ENCODE assay signal across 22 cellular contexts in the genomic region with DNA sequence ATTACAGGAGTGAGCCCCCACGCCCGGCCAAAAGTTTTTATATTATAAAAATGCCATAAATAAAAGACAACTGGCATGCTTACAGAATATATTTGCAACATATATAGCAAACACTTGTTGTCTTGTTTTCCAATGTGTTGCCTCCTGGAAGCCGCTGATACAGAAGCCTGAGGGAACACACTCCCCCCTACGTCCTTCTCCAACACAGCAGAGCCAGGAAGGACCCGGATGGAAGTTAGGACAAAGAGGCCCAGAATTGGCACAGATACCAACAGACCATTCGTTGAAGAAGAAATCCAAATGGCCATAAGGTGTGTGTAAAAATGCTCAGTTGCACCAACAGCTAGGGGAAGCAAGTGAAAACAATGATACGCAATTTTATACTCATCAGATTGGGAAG. TPM values are rescaled to one million over a fixed set of nuclear protein-coding genes. Genes with fewer than 3 reads are reported as not detected.
DNase-seq lines count a peak whose midpoint lies in the region; ATAC-seq and TF ChIP-seq lines count a peak whose summit lies in the region.
"Had no signal": no experiment of that assay in that cellular context is flagged by ENCODE, and none has a peak within 500 bp of the region (broad histone marks: within the 10 kb centered on the region; RNA-seq: fewer than 3 reads in every experiment).

No MANE protein-coding gene starts in this region.

- H3K4me3 Mint-ChIP-seq in osteocyte (ENCODE audit: unreplicated experiment) = no peak overlapping the region
- no peak overlapping the region for H3K4me3 Mint-ChIP-seq in CD8-positive, alpha-beta memory T cell
- H3K4me3 Mint-ChIP-seq: CD14-positive monocyte; CD4-positive, alpha-beta memory T cell; CD4-positive, CD25-positive, alpha-beta regulatory T cell had no signal

- H3K4me1 ChIP-seq in left ventricle myocardium inferior = peaks cover 54% of the 10 kb centered on the region
- H3K4me1 ChIP-seq in colonic mucosa = no peaks in the 10 kb centered on the region
- peaks cover 40 to 47% (median 42%) of the 10 kb centered on the region in 4 donors for H3K4me1 ChIP-seq in esophagus muscularis mucosa
- peaks cover 5% of the 10 kb centered on the region for H3K4me1 ChIP-seq in mammary epithelial cell (ENCODE audit: insufficient read depth, low read length)
- no peaks in the 10 kb centered on the region for H3K4me1 ChIP-seq in CD8-positive, alpha-beta memory T cell (ENCODE audit: insufficient read depth, low read length)
- H3K4me1 ChIP-seq: BE2C, Caco-2 had no signal

- intact Hi-C loops in left ventricle myocardium inferior (cut with micrococcal nuclease) (no loop called here), left ventricle myocardium superior (cut with micrococcal nuclease) (no loop called here), colonic mucosa (cut with DNase I) (no loop called here), esophagus muscularis mucosa (cut with DNase I) (no loop called here), mammary epithelial cell (cut with micrococcal nuclease) (no loop called here)

- TF ChIP-seq CTCF in left ventricle myocardium inferior (IDR thresholded peaks at IDR 0.05; ENCODE audit: borderline replicate concordance) (no peak), colonic mucosa (IDR thresholded peaks at IDR 0.05) (no peak), esophagus muscularis mucosa (IDR thresholded peaks at IDR 0.05) (no peak), osteocyte (IDR thresholded peaks at IDR 0.05) (no peak), mammary epithelial cell (conservative IDR thresholded peaks at IDR 0.05 in 1 of 2, IDR thresholded peaks at IDR 0.05 in 1 of 2; ENCODE audit: extremely low read depth in 1 of 2, insufficient read depth in 1 of 2, low read depth in 1 of 2, low read length in 2 of 2) (no peak)

- H4K20me1 ChIP-seq in mammary epithelial cell (ENCODE audit: insufficient read depth, low read length) = no peaks in the 10 kb centered on the region
- H4K20me1 ChIP-seq: BLaER1 had no signal

- H3K9me3 Mint-ChIP-seq in osteocyte (ENCODE audit: unreplicated experiment) = no peaks in the 10 kb centered on the region
- no peaks in the 10 kb centered on the region for H3K9me3 Mint-ChIP-seq in CD8-positive, alpha-beta memory T cell
- H3K9me3 Mint-ChIP-seq: CD14-positive monocyte; CD4-positive, alpha-beta memory T cell had no signal

- ATAC-seq in left ventricle myocardium superior = no peak
- no peak for ATAC-seq in GM18498 (IDR thresholded peaks at IDR 0.05; ENCODE audit: unreplicated experiment)
- ATAC-seq: GM12878 had no signal

- POLR2A ChIA-PET in CD8-positive, alpha-beta memory T cell (lab: Charles Lee) = no interaction called here

- 87% methylated on average over 7 of the region's 7 CpGs for WGBS in esophagus muscularis mucosa
- 75% methylated on average over 7 of the region's 7 CpGs for WGBS in mammary epithelial cell (ENCODE audit: low coverage, missing lambda C conversion rate)

- H3K27me3 ChIP-seq in left ventricle myocardium inferior (ENCODE audit: low read depth) (no peaks in the 10 kb centered on the region), colonic mucosa (no peaks in the 10 kb centered on the region), esophagus muscularis mucosa (no peaks in the 10 kb centered on the region), mammary epithelial cell (ENCODE audit: insufficient read depth, low read length) (no peaks in the 10 kb centered on the region)
- no peaks in the 10 kb centered on the region for H3K27me3 ChIP-seq in CD8-positive, alpha-beta memory T cell (ENCODE audit: insufficient read depth, low read length, poor library complexity, severe bottlenecking)
- H3K27me3 ChIP-seq: BE2C, BLaER1 had no signal

- no peaks in the 10 kb centered on the region for H3K9me3 ChIP-seq in left ventricle myocardium inferior (replicated peaks)
- H3K9me3 ChIP-seq in colonic mucosa = no peaks in the 10 kb centered on the region
- no peaks in the 10 kb centered on the region for H3K9me3 ChIP-seq in esophagus muscularis mucosa
- H3K9me3 ChIP-seq in mammary epithelial cell (replicated peaks; ENCODE audit: insufficient read depth, low read length) = no peaks in the 10 kb centered on the region
- no peaks in the 10 kb centered on the region for H3K9me3 ChIP-seq in CD8-positive, alpha-beta memory T cell (ENCODE audit: low read length)
- H3K9me3 ChIP-seq: BE2C, BLaER1, Caco-2 had no signal

- no TSS peak for BruUV-seq in mammary epithelial cell (replicated peaks; lab: Mats Ljungman, UMichigan)

- H3K4me1 Mint-ChIP-seq in osteocyte (ENCODE audit: unreplicated experiment) = no peaks in the 10 kb centered on the region
- no peaks in the 10 kb centered on the region for H3K4me1 Mint-ChIP-seq in CD8-positive, alpha-beta memory T cell
- H3K4me1 Mint-ChIP-seq: CD14-positive monocyte; CD4-positive, alpha-beta memory T cell; CD4-positive, CD25-positive, alpha-beta regulatory T cell had no signal

- no peaks in the 10 kb centered on the region for H3K36me3 ChIP-seq in left ventricle myocardium inferior
- no peaks in the 10 kb centered on the region for H3K36me3 ChIP-seq in colonic mucosa
- peaks cover 0 to 19% (median 0%) of the 10 kb centered on the region in 4 donors for H3K36me3 ChIP-seq in esophagus muscularis mucosa
- no peaks in the 10 kb centered on the region for H3K36me3 ChIP-seq in mammary epithelial cell (ENCODE audit: insufficient read depth, low read length)
- H3K36me3 ChIP-seq in CD8-positive, alpha-beta memory T cell (ENCODE audit: insufficient read depth, low read length) = no peaks in the 10 kb centered on the region
- H3K36me3 ChIP-seq: BE2C, BLaER1 had no signal

- H3K4me2 ChIP-seq in mammary epithelial cell (ENCODE audit: insufficient read depth, low read depth, low read length) = no peak overlapping the region
- H3K4me2 ChIP-seq: BLaER1 had no signal

- DNase-seq in left ventricle myocardium inferior (no peak), left ventricle myocardium superior (no peak), colonic mucosa (peak; percentile 8), esophagus muscularis mucosa (ENCODE audit: extremely low spot score) (peak; percentile 80), osteocyte (ENCODE audit: extremely low spot score, unreplicated experiment) (peak; percentile 60), mammary epithelial cell (no peak)
- DNase-seq in CD8-positive, alpha-beta memory T cell = no peak
- DNase-seq: 8988T; ACHN; BE2C; C1 segment of cervical spinal cord; Caco-2; Calu3; CD4-positive, alpha-beta memory T cell; CD4-positive, CD25-positive, alpha-beta regulatory T cell; DMS79 treated with DMSO at 0.1 percent for 48 hours had no signal

- in situ Hi-C loops in mammary epithelial cell (cut with MboI; ENCODE audit: low sequenced_read_pairs in 2 of 2) = no loop called here

- H3K9ac ChIP-seq in colonic mucosa (ENCODE audit: low read depth in 2 of 2, low read length in 2 of 2) (no peak overlapping the region), mammary epithelial cell (ENCODE audit: insufficient read depth, low read length) (no peak overlapping the region)
- H3K9ac ChIP-seq: BLaER1 had no signal

- H3K36me3 Mint-ChIP-seq in osteocyte (ENCODE audit: unreplicated experiment) = no peaks in the 10 kb centered on the region
- H3K36me3 Mint-ChIP-seq in CD8-positive, alpha-beta memory T cell = no peaks in the 10 kb centered on the region
- H3K36me3 Mint-ChIP-seq: CD14-positive monocyte; CD4-positive, alpha-beta memory T cell; CD4-positive, CD25-positive, alpha-beta regulatory T cell had no signal

- no peak overlapping the region for H2AFZ ChIP-seq in mammary epithelial cell (ENCODE audit: low read depth, low read length)

- TF ChIP-seq EP300 in esophagus muscularis mucosa (IDR thresholded peaks at IDR 0.05) = no peak

- dilution Hi-C loops in mammary epithelial cell (cut with HindIII; ENCODE audit: low sequenced_read_pairs) = no loop called here

- H3K79me2 ChIP-seq in mammary epithelial cell (ENCODE audit: insufficient read depth, low read length) = no peaks in the 10 kb centered on the region

- CTCF ChIA-PET in mammary epithelial cell (lab: Charles Lee; ENCODE audit: low non-redundant PET) = interaction anchor here (0.7 kb wide), 1 partner anchor 506 kb away, joined by 17 read pairs; no protein-coding TSS in a partner anchor
- CTCF ChIA-PET in CD8-positive, alpha-beta memory T cell (lab: Charles Lee) = no interaction called here

- H3K27ac ChIP-seq in left ventricle myocardium inferior (replicated peaks) (peak overlapping the region; percentile 85), colonic mucosa (no peak overlapping the region), esophagus muscularis mucosa (replicated peaks in 1 of 4) (no peak overlapping the region), mammary epithelial cell (ENCODE audit: insufficient read depth, low read depth, low read length) (no peak overlapping the region)
- no peak overlapping the region for H3K27ac ChIP-seq in CD8-positive, alpha-beta memory T cell (ENCODE audit: low read depth, low read length)
- H3K27ac ChIP-seq: BLaER1 had no signal

- peaks cover 6% of the 10 kb centered on the region for H3K27me3 Mint-ChIP-seq in osteocyte (ENCODE audit: unreplicated experiment)
- H3K27me3 Mint-ChIP-seq in CD8-positive, alpha-beta memory T cell = peaks cover 4 to 7% of the 10 kb centered on the region in 2 donors
- H3K27me3 Mint-ChIP-seq: CD4-positive, CD25-positive, alpha-beta regulatory T cell had no signal

- no peak for TF ChIP-seq POLR2A in esophagus muscularis mucosa (IDR thresholded peaks at IDR 0.05; ENCODE audit: low read depth)

- H3K4me3 ChIP-seq in left ventricle myocardium inferior (no peak overlapping the region), colonic mucosa (no peak overlapping the region), esophagus muscularis mucosa (no peak overlapping the region), mammary epithelial cell (replicated peaks in 1 of 3; ENCODE audit: insufficient read depth in 1 of 3, low read depth in 2 of 3, low read length in 3 of 3) (no peak overlapping the region)
- H3K4me3 ChIP-seq in CD8-positive, alpha-beta memory T cell (ENCODE audit: low read length) = no peak overlapping the region
- H3K4me3 ChIP-seq: BLaER1, GM12878 had no signal

- H3K27ac Mint-ChIP-seq in osteocyte (ENCODE audit: unreplicated experiment) = no peak overlapping the region
- H3K27ac Mint-ChIP-seq in CD8-positive, alpha-beta memory T cell = peak overlapping the region in 1 of 8 donors; percentile 29
- H3K27ac Mint-ChIP-seq: CD14-positive monocyte; CD4-positive, CD25-positive, alpha-beta regulatory T cell had no signal

RNA-seq across cellular contexts. Expression of gene PLA2G5, which starts 1.3 kb away (rescaled TPM):
- 51.4 TPM for total RNA-seq in left ventricle myocardium inferior
- 47.1 TPM for total RNA-seq in left ventricle myocardium superior
- total RNA-seq in colonic mucosa = 1 to 10 TPM in 1 of 2 donors, not detected in 1; 1.8 TPM
- 10 to 100 TPM; 17.7 to 46.2 (median 28.4) TPM for total RNA-seq in esophagus muscularis mucosa
- total RNA-seq in osteocyte = not detected in 2 replicates
- not detected for total RNA-seq in mammary epithelial cell
- polyA plus RNA-seq in mammary epithelial cell = 0.07 TPM
- polyA minus RNA-seq in mammary epithelial cell = not detected
- not detected for total RNA-seq in CD8-positive, alpha-beta memory T cell
- not detected for polyA plus RNA-seq in CD8-positive, alpha-beta memory T cell
- total RNA-seq: A673; Caco-2; Calu3; CD4-positive, alpha-beta memory T cell; CD4-positive, CD25-positive, alpha-beta regulatory T cell had no signal
- polyA plus RNA-seq: AG04450; CD14-positive monocyte; CD4-positive, alpha-beta memory T cell; CD4-positive, CD25-positive, alpha-beta regulatory T cell had no signal

RNA-seq across cellular contexts. Expression of gene PLA2G2D, which starts 50.6 kb away (rescaled TPM):
- total RNA-seq in left ventricle myocardium inferior = not detected
- not detected for total RNA-seq in left ventricle myocardium superior
- under 1 TPM; 0.21 to 0.25 TPM for total RNA-seq in colonic mucosa
- total RNA-seq in esophagus muscularis mucosa = not detected
- not detected in 2 replicates for total RNA-seq in osteocyte
- total RNA-seq in mammary epithelial cell = not detected
- not detected for polyA plus RNA-seq in mammary epithelial cell
- not detected for polyA minus RNA-seq in mammary epithelial cell
- total RNA-seq in CD8-positive, alpha-beta memory T cell = not detected
- polyA plus RNA-seq in CD8-positive, alpha-beta memory T cell = not detected
- total RNA-seq: A673; Caco-2; Calu3; CD4-positive, alpha-beta memory T cell; CD4-positive, CD25-positive, alpha-beta regulatory T cell had no signal
- polyA plus RNA-seq: AG04450; CD4-positive, CD25-positive, alpha-beta regulatory T cell had no signal

Comparison
In these comparisons a context has a peak if more than half of its experiments do, and no peak if none do; other contexts are left out.
1. DNase-seq: peak in colonic mucosa (single experiment), esophagus muscularis mucosa (single experiment) and osteocyte (single experiment); none in left ventricle myocardium inferior (single experiment), left ventricle myocardium superior (single experiment), mammary epithelial cell (single experiment) and CD8-positive, alpha-beta memory T cell (0 of 5).
2. RNA of gene PLA2G5, which starts 1.3 kb away (total RNA-seq): 51.4 TPM in left ventricle myocardium inferior (single experiment), 47.1 TPM in left ventricle myocardium superior (single experiment) and 17.7 to 46.2 TPM in esophagus muscularis mucosa; 1.8 TPM in colonic mucosa, not detected in osteocyte, not detected in mammary epithelial cell and not detected in CD8-positive, alpha-beta memory T cell; every median in the first group is over 4 times any median in the second.